30 cellular contexts compared by ENCODE assay signal in the genomic region with DNA sequence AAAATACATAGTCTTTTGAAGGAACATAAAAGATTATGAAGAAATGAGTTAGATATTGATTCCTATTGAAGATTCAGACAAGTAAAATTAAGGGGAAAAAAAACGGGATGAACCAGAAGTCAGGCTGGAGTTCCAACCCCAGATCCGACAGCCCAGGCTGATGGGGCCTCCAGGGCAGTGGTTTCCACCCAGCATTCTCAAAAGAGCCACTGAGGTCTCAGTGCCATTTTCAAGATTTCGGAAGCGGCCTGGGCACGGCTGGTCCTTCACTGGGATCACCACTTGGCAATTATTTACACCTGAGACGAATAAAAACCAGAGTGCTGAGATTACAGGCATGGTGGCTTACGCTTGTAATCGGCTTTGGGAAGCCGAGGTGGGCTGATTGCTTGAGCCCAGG.
A peak's percentile ranks its signal among the peaks of the same experiment; 100 is the strongest.
DNase-seq lines count a peak whose midpoint lies in the region; ATAC-seq, FAIRE-seq and TF ChIP-seq lines count a peak whose summit lies in the region.
"Had no signal": no experiment of that assay in that cellular context is flagged by ENCODE, and none has a peak within 500 bp of the region (broad histone marks: within the 10 kb centered on the region; RNA-seq: fewer than 3 reads in every experiment).

No MANE protein-coding gene starts in this region.

- ATAC-seq in HG02642 (IDR thresholded peaks at IDR 0.05; ENCODE audit: poor library complexity, unreplicated experiment) = no peak
- ATAC-seq: A549; CD8-positive, alpha-beta T cell had no signal

- H3K27ac ChIP-seq in WERI-Rb-1 = no peak overlapping the region
- H3K27ac ChIP-seq: 22Rv1; A549; BLaER1; BLaER1 treated with 17β-estradiol and CSF1 and Interleukin-3, amounts not matched to agents 10 nM and 100 nM; C4-2B had no signal

- no peaks in the 10 kb centered on the region for H3K9me3 ChIP-seq in WERI-Rb-1 (ENCODE audit: severe bottlenecking)
- H3K9me3 ChIP-seq: A549; BE2C; BLaER1; BLaER1 treated with 17β-estradiol and CSF1 and Interleukin-3, amounts not matched to agents 10 nM and 100 nM; Caco-2 had no signal

- H3K4me3 ChIP-seq in WERI-Rb-1 (ENCODE audit: low read depth, low read length) = no peak overlapping the region
- H3K4me3 ChIP-seq: A549; BLaER1; BLaER1 treated with 17β-estradiol and CSF1 and Interleukin-3, amounts not matched to agents 10 nM and 100 nM had no signal

- H3K27me3 ChIP-seq in WERI-Rb-1 (ENCODE audit: insufficient read depth, low read depth, severe bottlenecking) = no peaks in the 10 kb centered on the region
- H3K27me3 ChIP-seq: BE2C; BLaER1; BLaER1 treated with 17β-estradiol and CSF1 and Interleukin-3, amounts not matched to agents 10 nM and 100 nM had no signal

- TF ChIP-seq CTCF in D721Med (IDR thresholded peaks at IDR 0.05; ENCODE audit: insufficient read depth, missing control alignments) (no peak), WERI-Rb-1 (IDR thresholded peaks at IDR 0.05; ENCODE audit: low read depth, low read length) (no peak)

- no peak for FAIRE-seq in D721Med (lab: Jason Lieb, UNC)
- FAIRE-seq: A204.1, A549 had no signal

- DNase-seq in NCI-H82 (lab: John Stamatoyannopoulos, UW) (peak; percentile 63), NCI-H82 treated with DMSO at 0.1 percent for 48 hours (lab: John Stamatoyannopoulos, UW; ENCODE audit: unreplicated experiment) (no peak), D721Med (ENCODE audit: insufficient read length, low spot score) (peak; percentile 57), WERI-Rb-1 (peak; percentile 40), C1 segment of cervical spinal cord (lab: John Stamatoyannopoulos, UW) (no peak)
- DNase-seq: 8988T; ACHN; AML-193; BE2C; Caco-2; Calu3; CD4-positive, alpha-beta memory T cell; CD4-positive, alpha-beta T cell; CD4-positive, CD25-positive, alpha-beta regulatory T cell; CD8-positive, alpha-beta T cell; COR-L47; DMS 273 treated with DMSO at 0.1 percent for 48 hours; DMS153; DMS53; DMS79; DMS79 treated with DMSO at 0.1 percent for 48 hours; DND-41; EL had no signal

- no peaks in the 10 kb centered on the region for H3K36me3 ChIP-seq in WERI-Rb-1
- H3K36me3 ChIP-seq: BE2C; BLaER1; BLaER1 treated with 17β-estradiol and CSF1 and Interleukin-3, amounts not matched to agents 10 nM and 100 nM had no signal

Comparison
In these comparisons a context has a peak if more than half of its experiments do, and no peak if none do; other contexts are left out.
1. DNase-seq: peak in NCI-H82 (single experiment), D721Med (single experiment) and WERI-Rb-1 (single experiment); none in NCI-H82 treated with DMSO at 0.1 percent for 48 hours (single experiment) and C1 segment of cervical spinal cord (0 of 14).